Comparison of ENCODE assay signal across 19 cellular contexts in the genomic region with DNA sequence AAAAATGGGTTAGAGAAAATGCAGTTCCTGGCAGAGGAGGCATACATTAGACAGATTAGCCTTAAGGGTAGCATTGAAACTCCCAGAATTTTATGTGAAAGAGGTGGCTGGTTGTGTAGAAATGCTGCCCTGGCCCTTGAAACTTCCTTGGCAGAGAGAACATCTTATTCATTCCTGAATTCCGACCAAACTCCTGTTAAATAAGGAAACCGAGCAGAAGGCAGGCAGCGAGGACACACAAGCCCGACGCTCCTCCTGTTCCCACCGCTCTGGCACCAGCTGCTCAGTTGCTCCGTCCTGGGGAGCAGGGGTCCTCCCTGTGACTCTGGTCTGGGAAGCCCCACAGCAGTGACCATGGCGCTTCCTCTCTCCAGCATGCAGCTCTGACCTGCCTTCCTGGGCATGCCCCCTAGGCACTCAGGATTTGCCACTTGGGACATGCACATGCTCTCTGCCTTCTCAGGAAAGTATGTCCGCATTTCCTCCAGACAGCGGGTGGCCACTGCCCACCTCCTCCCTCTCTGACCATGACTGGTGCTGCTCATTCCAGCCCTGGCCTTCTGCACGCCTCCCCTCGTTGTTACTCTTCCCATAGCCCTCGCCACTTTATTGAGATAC. TPM values are rescaled to one million over a fixed set of nuclear protein-coding genes. Genes with fewer than 3 reads are reported as not detected.
DNase-seq lines count a peak whose midpoint lies in the region; ATAC-seq and TF ChIP-seq lines count a peak whose summit lies in the region.
"Had no signal": no experiment of that assay in that cellular context is flagged by ENCODE, and none has a peak within 500 bp of the region (broad histone marks: within the 10 kb centered on the region; RNA-seq: fewer than 3 reads in every experiment).

No MANE protein-coding gene starts in this region.

- DNase-seq in left cardiac atrium (no peak), heart left ventricle (no peak), endothelial cell (ENCODE audit: low spot score) (no peak), aorta (peak in 1 of 2 donors; percentile 54), GF-D8 (lab: John Stamatoyannopoulos, UW) (no peak), HuH-7.5 (ENCODE audit: low spot score) (no peak)
- no peak for DNase-seq in stimulated activated CD4-positive, alpha-beta T cell treated with anti-CD3 and anti-CD28 coated beads, Interleukin-2, amount 100 ng/mL, for 24 hours
- DNase-seq: amygdala; NCI-H2081; stimulated activated CD4-positive, alpha-beta T cell treated with anti-CD3 and anti-CD28 coated beads, Interleukin-4, amount 100 ng/mL, for 4 hours; SW 1271; trophoblast cell had no signal

- TF ChIP-seq CTCF in heart left ventricle (IDR thresholded peaks at IDR 0.05) (no peak), endothelial cell (IDR thresholded peaks at IDR 0.05; ENCODE audit: unreplicated experiment) (no peak)

- H3K36me3 ChIP-seq in heart left ventricle (no peaks in the 10 kb centered on the region), muscle layer of colon (ENCODE audit: insufficient read depth, low read length) (no peaks in the 10 kb centered on the region), aorta (ENCODE audit: control insufficient read depth in 1 of 2, insufficient read depth in 2 of 2, low read length in 1 of 2) (no peaks in the 10 kb centered on the region)
- H3K36me3 ChIP-seq: neutrophil had no signal

- H3K4me3 Mint-ChIP-seq in endothelial cell (ENCODE audit: unreplicated experiment) = peak overlapping the region; percentile 64
- H3K4me3 Mint-ChIP-seq: activated T-helper 17 cell treated with anti-CD3 and anti-CD28 coated beads, Interleukin-2, amount 50 U/mL, for 72 hours had no signal

- H3K4me1 Mint-ChIP-seq in endothelial cell (ENCODE audit: unreplicated experiment) = peaks cover 4% of the 10 kb centered on the region

- H3K36me3 Mint-ChIP-seq in endothelial cell (ENCODE audit: low read depth, unreplicated experiment) = peaks cover 36% of the 10 kb centered on the region

- 68 to 82% (median 81%) methylated on average over 13 of the region's 13 CpGs for WGBS in heart left ventricle, 4 donors
- 19 to 23% methylated on average over 13 of the region's 13 CpGs for WGBS in aorta, 2 donors

- TF ChIP-seq POLR2A in heart left ventricle (IDR thresholded peaks at IDR 0.05) = no peak

- no peak overlapping the region for H3K9ac ChIP-seq in muscle layer of colon (ENCODE audit: low read length)

- H3K4me3 ChIP-seq in heart left ventricle (no peak overlapping the region), muscle layer of colon (ENCODE audit: low read depth in 1 of 2, low read length in 2 of 2) (peak overlapping the region in 1 of 2 donors; percentile 6), aorta (ENCODE audit: low read length in 2 of 2) (no peak overlapping the region)
- H3K4me3 ChIP-seq: A549 had no signal

- intact Hi-C loops in left cardiac atrium (cut with DNase I) = no loop called here
- intact Hi-C loops in heart left ventricle (cut with DNase I) = no loop called here
- intact Hi-C loops in aorta (cut with DNase I) = no loop called here

- H3K9me3 ChIP-seq in heart left ventricle (no peaks in the 10 kb centered on the region), muscle layer of colon (ENCODE audit: low read length) (no peaks in the 10 kb centered on the region), aorta (ENCODE audit: control insufficient read depth, low read length) (no peaks in the 10 kb centered on the region)
- H3K9me3 ChIP-seq: A549, neutrophil had no signal

- no peaks in the 10 kb centered on the region for H3K9me3 Mint-ChIP-seq in endothelial cell (ENCODE audit: unreplicated experiment)
- H3K9me3 Mint-ChIP-seq: activated T-helper 17 cell treated with anti-CD3 and anti-CD28 coated beads, Interleukin-2, amount 50 U/mL, for 72 hours had no signal

- H3K27me3 ChIP-seq in heart left ventricle (no peaks in the 10 kb centered on the region), muscle layer of colon (ENCODE audit: control insufficient read depth in 1 of 2, insufficient read depth in 2 of 2, low read length in 2 of 2) (no peaks in the 10 kb centered on the region), aorta (ENCODE audit: control insufficient read depth in 1 of 2, insufficient read depth in 2 of 2, low read length in 1 of 2) (no peaks in the 10 kb centered on the region)
- H3K27me3 ChIP-seq: neutrophil had no signal

- no peak overlapping the region for H3K27ac Mint-ChIP-seq in endothelial cell (ENCODE audit: unreplicated experiment)
- H3K27ac Mint-ChIP-seq: activated T-helper 17 cell treated with anti-CD3 and anti-CD28 coated beads, Interleukin-2, amount 50 U/mL, for 72 hours had no signal

- H3K27me3 Mint-ChIP-seq in endothelial cell (ENCODE audit: unreplicated experiment) = peaks cover 7% of the 10 kb centered on the region

- H3K27ac ChIP-seq in heart left ventricle (no peak overlapping the region), muscle layer of colon (ENCODE audit: low read depth, low read length) (peak overlapping the region; percentile 57), aorta (ENCODE audit: low read depth in 1 of 2, low read length in 2 of 2) (peak overlapping the region; percentile 4 to 58)
- H3K27ac ChIP-seq: A549, neutrophil, VCaP had no signal

- peaks cover 0 to 14% (median 0%) of the 10 kb centered on the region in 12 donors for H3K4me1 ChIP-seq in heart left ventricle
- peaks cover 31% of the 10 kb centered on the region for H3K4me1 ChIP-seq in muscle layer of colon (ENCODE audit: insufficient read depth, low read length)
- peaks cover 0 to 5% of the 10 kb centered on the region in 2 donors for H3K4me1 ChIP-seq in aorta (ENCODE audit: control insufficient read depth in 1 of 2, insufficient read depth in 2 of 2, low read length in 2 of 2)

- peak; percentile 56 to 71 for ATAC-seq in left cardiac atrium
- no peak for ATAC-seq in heart left ventricle
- ATAC-seq in aorta (ENCODE audit: low FRiP score) = peak; percentile 22
- ATAC-seq: A549; activated T-helper 17 cell treated with anti-CD3 and anti-CD28 coated beads, Interleukin-2, amount 50 U/mL, for 72 hours had no signal

RNA-seq across cellular contexts. Expression of gene CLDN20, which starts 35.2 kb away (rescaled TPM):
- not detected for total RNA-seq in left cardiac atrium
- total RNA-seq in heart left ventricle = not detected
- polyA plus RNA-seq in heart left ventricle = under 1 TPM in 1 of 2 donors, not detected in 1; 0.30 TPM
- total RNA-seq in endothelial cell (ENCODE audit: unreplicated experiment) = 0.23 TPM
- total RNA-seq in aorta = not detected
- not detected for polyA plus RNA-seq in aorta
- total RNA-seq: activated CD8-positive, alpha-beta memory T cell treated with anti-CD3 and anti-CD28 coated beads for 36 hours; activated T-helper 17 cell treated with anti-CD3 and anti-CD28 coated beads, Interleukin-2, amount 50 U/mL, for 72 hours; lung microvascular endothelial cell had no signal
- polyA plus RNA-seq: A549 had no signal

Comparison
In these comparisons a context has a peak if more than half of its experiments do, and no peak if none do; other contexts are left out.
1. ATAC-seq: peak in left cardiac atrium (2 of 2) and aorta (single experiment); none in heart left ventricle (0 of 4).
2. H3K27ac ChIP-seq: peak in muscle layer of colon (single experiment) and aorta (2 of 2); none in heart left ventricle (0 of 12).